14 cellular contexts compared by ENCODE assay signal in genomic region chr11:2250041-2250440, GRCh38. TPM values are rescaled to one million over a fixed set of nuclear protein-coding genes. Genes with fewer than 3 reads are reported as not detected.
DNase-seq lines count a peak whose midpoint lies in the region; ATAC-seq and TF ChIP-seq lines count a peak whose summit lies in the region.
"Had no signal": no experiment of that assay in that cellular context is flagged by ENCODE, and none has a peak within 500 bp of the region (broad histone marks: within the 10 kb centered on the region; RNA-seq: fewer than 3 reads in every experiment).

No MANE protein-coding gene starts in this region.

- H3K27me3 Mint-ChIP-seq in Caco-2 (ENCODE audit: insufficient read depth, unreplicated experiment) (no peaks in the 10 kb centered on the region), neural progenitor cell (ENCODE audit: insufficient read depth, low read depth) (peaks cover 6% of the 10 kb centered on the region)

- H3K4me1 Mint-ChIP-seq in Caco-2 (ENCODE audit: low read depth, unreplicated experiment), result no peaks in the 10 kb centered on the region
- H3K4me1 Mint-ChIP-seq in neural progenitor cell, result peaks cover 15% of the 10 kb centered on the region
- H3K4me1 Mint-ChIP-seq in stimulated activated effector memory CD8-positive, alpha-beta T cell treated with anti-CD3 and anti-CD28 coated beads, Interleukin-12 subunit alpha, Interleukin-12 subunit beta, amount 100 ng/mL, for 72 hours, result no peaks in the 10 kb centered on the region
- H3K4me1 Mint-ChIP-seq: B cell, CD14-positive monocyte had no signal

- H3K9me3 Mint-ChIP-seq in Caco-2 (ENCODE audit: unreplicated experiment) (no peaks in the 10 kb centered on the region), neural progenitor cell (peaks cover 17% of the 10 kb centered on the region)
- no peaks in the 10 kb centered on the region for H3K9me3 Mint-ChIP-seq in stimulated activated effector memory CD8-positive, alpha-beta T cell treated with anti-CD3 and anti-CD28 coated beads, Interleukin-12 subunit alpha, Interleukin-12 subunit beta, amount 100 ng/mL, for 72 hours

- peak overlapping the region; percentile 50 for H2AFZ ChIP-seq in neural progenitor cell (replicated peaks)

- H3K4me3 ChIP-seq in BLaER1 (no peak overlapping the region), Caco-2 (ENCODE audit: low read depth, low read length) (no peak overlapping the region), neural progenitor cell (no peak overlapping the region)

- peak overlapping the region; percentile 34 for H3K4me2 ChIP-seq in BLaER1
- no peak overlapping the region for H3K4me2 ChIP-seq in neural progenitor cell

- H3K27ac ChIP-seq in BLaER1 (no peak overlapping the region), neural progenitor cell (no peak overlapping the region)

- no peaks in the 10 kb centered on the region for H3K79me2 ChIP-seq in neural progenitor cell (ENCODE audit: low read depth)

- peaks cover 14% of the 10 kb centered on the region; the same call in 1 of the 2 replicates for H4K20me1 ChIP-seq in BLaER1
- no peaks in the 10 kb centered on the region for H4K20me1 ChIP-seq in neural progenitor cell (ENCODE audit: low read depth)

- no peak overlapping the region for H3K9ac ChIP-seq in BLaER1
- no peak overlapping the region for H3K9ac ChIP-seq in neural progenitor cell

- H3K4me3 Mint-ChIP-seq in Caco-2 (ENCODE audit: unreplicated experiment), result no peak overlapping the region
- no peak overlapping the region for H3K4me3 Mint-ChIP-seq in neural progenitor cell
- no peak overlapping the region for H3K4me3 Mint-ChIP-seq in stimulated activated effector memory CD8-positive, alpha-beta T cell treated with anti-CD3 and anti-CD28 coated beads, Interleukin-12 subunit alpha, Interleukin-12 subunit beta, amount 100 ng/mL, for 72 hours
- H3K4me3 Mint-ChIP-seq: B cell; CD14-positive monocyte; CD8-positive, alpha-beta T cell had no signal

- H3K27me3 ChIP-seq in BLaER1, result peaks cover 10% of the 10 kb centered on the region
- H3K27me3 ChIP-seq in Caco-2 (replicated peaks; ENCODE audit: control insufficient read depth, insufficient read depth, low read length), result no peaks in the 10 kb centered on the region
- H3K27me3 ChIP-seq in neural progenitor cell, result peaks cover 24% of the 10 kb centered on the region

- no TSS peak for BruUV-seq in Caco-2 (replicated peaks; lab: Mats Ljungman, UMichigan)

- H3K4me1 ChIP-seq in BLaER1 (peaks cover 28% of the 10 kb centered on the region), Caco-2 (peaks cover 9% of the 10 kb centered on the region), neural progenitor cell (peaks cover 6% of the 10 kb centered on the region)

- H3K9me3 ChIP-seq in BLaER1 (no peaks in the 10 kb centered on the region), Caco-2 (peaks cover 3% of the 10 kb centered on the region; the same call in 1 of the 2 replicates), neural progenitor cell (ENCODE audit: low read depth) (no peaks in the 10 kb centered on the region)

- intact Hi-C loops in Caco-2 (cut with micrococcal nuclease; ENCODE audit: unreplicated experiment), result no loop called here

- H3K36me3 Mint-ChIP-seq in Caco-2 (ENCODE audit: insufficient read depth, unreplicated experiment), result no peaks in the 10 kb centered on the region
- no peaks in the 10 kb centered on the region for H3K36me3 Mint-ChIP-seq in neural progenitor cell
- H3K36me3 Mint-ChIP-seq in stimulated activated effector memory CD8-positive, alpha-beta T cell treated with anti-CD3 and anti-CD28 coated beads, Interleukin-12 subunit alpha, Interleukin-12 subunit beta, amount 100 ng/mL, for 72 hours, result peaks cover 5% of the 10 kb centered on the region
- H3K36me3 Mint-ChIP-seq: CD14-positive monocyte; CD8-positive, alpha-beta T cell had no signal

- DNase-seq in Caco-2 (no peak), neural progenitor cell (ENCODE audit: low spot score) (no peak), NCI-H82 treated with DMSO at 0.1 percent for 48 hours (lab: John Stamatoyannopoulos, UW; ENCODE audit: unreplicated experiment) (no peak)
- no peak for DNase-seq in stimulated activated effector memory CD8-positive, alpha-beta T cell treated with anti-CD3 and anti-CD28 coated beads, Interleukin-12 subunit alpha, Interleukin-12 subunit beta, amount 100 ng/mL, for 72 hours (ENCODE audit: low spot score in 2 of 2)
- DNase-seq: CD8-positive, alpha-beta T cell; COR-L47; DND-41; GDM1 had no signal

- no peak for ATAC-seq in stimulated activated effector memory CD8-positive, alpha-beta T cell treated with anti-CD3 and anti-CD28 coated beads, Interleukin-12 subunit alpha, Interleukin-12 subunit beta, amount 100 ng/mL, for 72 hours
- ATAC-seq in GM21619 (IDR thresholded peaks at IDR 0.05; ENCODE audit: unreplicated experiment), result no peak
- no peak for ATAC-seq in HG03520 (IDR thresholded peaks at IDR 0.05; ENCODE audit: unreplicated experiment)
- ATAC-seq: CD8-positive, alpha-beta T cell; HCT116 had no signal

- POLR2A ChIA-PET in Caco-2 (lab: Charles Lee), result no interaction called here

- TF ChIP-seq CTCF in Caco-2 (IDR thresholded peaks at IDR 0.05; ENCODE audit: insufficient read depth in 1 of 2, low read depth in 1 of 2, low read length in 1 of 2, severe bottlenecking in 1 of 2, unreplicated experiment in 1 of 2), result no peak
- TF ChIP-seq CTCF in neural progenitor cell (IDR thresholded peaks at IDR 0.05), result no peak

- no peaks in the 10 kb centered on the region for H3F3A ChIP-seq in neural progenitor cell (ENCODE audit: low read depth)

- H3K36me3 ChIP-seq in BLaER1 (no peaks in the 10 kb centered on the region), Caco-2 (ENCODE audit: control insufficient read depth, insufficient read depth, low read length) (no peaks in the 10 kb centered on the region), neural progenitor cell (no peaks in the 10 kb centered on the region)

- peak overlapping the region; percentile 45 for H3K27ac Mint-ChIP-seq in Caco-2 (ENCODE audit: unreplicated experiment)
- H3K27ac Mint-ChIP-seq in neural progenitor cell, result no peak overlapping the region
- peak overlapping the region; percentile 39 for H3K27ac Mint-ChIP-seq in stimulated activated effector memory CD8-positive, alpha-beta T cell treated with anti-CD3 and anti-CD28 coated beads, Interleukin-12 subunit alpha, Interleukin-12 subunit beta, amount 100 ng/mL, for 72 hours
- H3K27ac Mint-ChIP-seq: B cell; CD8-positive, alpha-beta T cell had no signal

- CTCF ChIA-PET in Caco-2 (lab: Charles Lee), result interaction anchor here (0.6 to 1.4 kb wide), 3 partner anchors 29 to 55 kb away, joined by 3 read pairs; no protein-coding TSS in a partner anchor

RNA-seq across cellular contexts. Expression of gene ASCL2, which starts 20.3 kb away (rescaled TPM):
- total RNA-seq in Caco-2 (2022) (26.6 and 32.5 TPM in 2 replicates), neural progenitor cell (ENCODE audit: low replicate concordance) (2.2 TPM in 1 of 2 replicates, not detected in the other)
- total RNA-seq: CD8-positive, alpha-beta T cell had no signal

RNA-seq across cellular contexts. Expression of gene C11orf21, which starts 51.7 kb away (rescaled TPM):
- total RNA-seq in Caco-2 (2022) (0.09 and 0.21 TPM in 2 replicates), neural progenitor cell (ENCODE audit: low replicate concordance) (0.19 TPM in 1 of 2 replicates, not detected in the other)

RNA-seq across cellular contexts. Expression of gene TSPAN32, which starts 51.8 kb away (rescaled TPM):
- total RNA-seq in Caco-2 (2022) (0.97 and 1.2 TPM in 2 replicates), neural progenitor cell (ENCODE audit: low replicate concordance) (0.19 TPM in 1 of 2 replicates, not detected in the other)
